ENCODE assay signal across 17 cellular contexts in genomic region chr2:45712538-45712937, GRCh38.
A peak's percentile ranks its signal among the peaks of the same experiment; 100 is the strongest.
DNase-seq lines count a peak whose midpoint lies in the region; TF ChIP-seq lines count a peak whose summit lies in the region.
"Had no signal": no experiment of that assay in that cellular context is flagged by ENCODE, and none has a peak within 500 bp of the region (broad histone marks: within the 10 kb centered on the region; RNA-seq: fewer than 3 reads in every experiment).

No MANE protein-coding gene starts in this region.

- 0 out of 2 replicates have a peak, but pooled peaks cover 4% of the 10 kb centered on the region for H4K20me1 ChIP-seq in SK-N-SH (ENCODE audit: insufficient read depth)

- peak; percentile 61 for TF ChIP-seq RAD21 in SK-N-SH (IDR thresholded peaks at IDR 0.05; ENCODE audit: low read length)

- DNase-seq in BE2C, result no peak
- no peak for DNase-seq in GM13977 (ENCODE audit: low spot score)
- DNase-seq in SK-N-SH, result no peak
- no peak for DNase-seq in glutamatergic neuron
- DNase-seq in ascending aorta (ENCODE audit: low spot score in 2 of 2), result no peak
- DNase-seq in midbrain (lab: John Stamatoyannopoulos, UW), result no peak
- DNase-seq in NCI-H146 (lab: John Stamatoyannopoulos, UW), result no peak
- DNase-seq in left ventricle myocardium inferior, result no peak
- DNase-seq: COR-L47; effector memory CD8-positive, alpha-beta T cell; left cardiac atrium; MV-4-11; NCI-H2081 treated with DMSO at 0.1 percent for 48 hours; NK-92 treated with Interleukin-12 subunit alpha and Interleukin-12 subunit beta, amount 100 ng/mL, for 24 hours; SHP77; T-helper 2 cell had no signal

- H3K9me3 ChIP-seq in BE2C (no peaks in the 10 kb centered on the region), SK-N-SH (no peaks in the 10 kb centered on the region), ascending aorta (no peaks in the 10 kb centered on the region), left ventricle myocardium inferior (replicated peaks) (no peaks in the 10 kb centered on the region)

- TF ChIP-seq EP300 in SK-N-SH (IDR thresholded peaks at IDR 0.05; ENCODE audit: borderline replicate concordance in 1 of 2, low read depth in 1 of 2, low read length in 1 of 2), result no peak

- H3K27me3 ChIP-seq in BE2C, result no peaks in the 10 kb centered on the region
- no peaks in the 10 kb centered on the region for H3K27me3 ChIP-seq in SK-N-SH (ENCODE audit: insufficient read depth)
- H3K27me3 ChIP-seq in ascending aorta, result no peaks in the 10 kb centered on the region
- H3K27me3 ChIP-seq in left ventricle myocardium inferior (ENCODE audit: low read depth), result no peaks in the 10 kb centered on the region

- H3K4me3 Mint-ChIP-seq in glutamatergic neuron (ENCODE audit: unreplicated experiment), result no peak overlapping the region
- H3K4me3 Mint-ChIP-seq: activated T-helper 17 cell treated with anti-CD3 and anti-CD28 coated beads, Interleukin-2, amount 50 U/mL, for 72 hours; effector memory CD8-positive, alpha-beta T cell had no signal

- no peaks in the 10 kb centered on the region for H3F3A ChIP-seq in SK-N-SH (replicated peaks; ENCODE audit: insufficient read depth)

- TF ChIP-seq CTCF in BE2C (IDR thresholded peaks at IDR 0.05; ENCODE audit: low read depth, low read length) (peak; percentile 37), GM13977 (IDR thresholded peaks at IDR 0.05; ENCODE audit: extremely low read depth, insufficient read depth, missing control alignments) (peak; percentile 2), SK-N-SH (IDR thresholded peaks at IDR 0.05) (no peak), glutamatergic neuron (IDR thresholded peaks at IDR 0.05; ENCODE audit: partially characterized antibody, unreplicated experiment) (no peak), ascending aorta (IDR thresholded peaks at IDR 0.05) (no peak), left ventricle myocardium inferior (IDR thresholded peaks at IDR 0.05; ENCODE audit: borderline replicate concordance) (no peak)

- peaks cover 13% of the 10 kb centered on the region for H3K36me3 Mint-ChIP-seq in glutamatergic neuron (ENCODE audit: unreplicated experiment)

- peaks cover 7% of the 10 kb centered on the region for H3K9me3 Mint-ChIP-seq in glutamatergic neuron (ENCODE audit: unreplicated experiment)
- H3K9me3 Mint-ChIP-seq: effector memory CD8-positive, alpha-beta T cell had no signal

- H3K36me3 ChIP-seq in BE2C (peaks cover 16% of the 10 kb centered on the region), SK-N-SH (replicated peaks in 1 of 2; ENCODE audit: control insufficient read depth in 1 of 2, insufficient read depth in 2 of 2, low read length in 1 of 2) (no peaks in the 10 kb centered on the region), ascending aorta (no peaks in the 10 kb centered on the region), left ventricle myocardium inferior (peaks cover 7% of the 10 kb centered on the region)

- no peaks in the 10 kb centered on the region for H3K4me1 ChIP-seq in BE2C
- H3K4me1 ChIP-seq in SK-N-SH (ENCODE audit: control insufficient read depth in 1 of 2, insufficient read depth in 2 of 2, low read depth in 1 of 2, low read length in 1 of 2), result peaks cover 0 to 17% of the 10 kb centered on the region in 2 experiments; a peak in 1 of 4 replicates
- H3K4me1 ChIP-seq in ascending aorta, result no peaks in the 10 kb centered on the region
- peaks cover 26% of the 10 kb centered on the region for H3K4me1 ChIP-seq in left ventricle myocardium inferior

- H3K4me1 Mint-ChIP-seq in glutamatergic neuron (ENCODE audit: low read depth, unreplicated experiment), result peaks cover 23% of the 10 kb centered on the region
- H3K4me1 Mint-ChIP-seq: activated T-helper 17 cell treated with anti-CD3 and anti-CD28 coated beads, Interleukin-2, amount 50 U/mL, for 72 hours had no signal

- H3K27ac Mint-ChIP-seq in glutamatergic neuron (ENCODE audit: unreplicated experiment), result peak overlapping the region; percentile 74
- H3K27ac Mint-ChIP-seq: activated T-helper 17 cell treated with anti-CD3 and anti-CD28 coated beads, Interleukin-2, amount 50 U/mL, for 72 hours; effector memory CD8-positive, alpha-beta T cell had no signal

- H3K4me3 ChIP-seq in BE2C (ENCODE audit: low read depth, low read length) (no peak overlapping the region), SK-N-SH (ENCODE audit: low read depth in 2 of 2, low read length in 1 of 2) (no peak overlapping the region), ascending aorta (no peak overlapping the region), left ventricle myocardium inferior (no peak overlapping the region)

- in situ Hi-C loops in GM13977 (cut with MboI; ENCODE audit: low pct_unique_long_range_greater_than_20kb, low sequenced_read_pairs, unreplicated experiment), result no loop called here

- H3K27me3 Mint-ChIP-seq in glutamatergic neuron (ENCODE audit: unreplicated experiment), result peaks cover 7% of the 10 kb centered on the region
- H3K27me3 Mint-ChIP-seq: activated T-helper 17 cell treated with anti-CD3 and anti-CD28 coated beads, Interleukin-2, amount 50 U/mL, for 72 hours; effector memory CD8-positive, alpha-beta T cell had no signal

- POLR2A ChIA-PET in SK-N-SH (lab: Yijun Ruan, JAX), result interaction anchor here (1.1 kb wide), 1 partner anchor 59 kb away, joined by 3 read pairs; no protein-coding TSS in a partner anchor

- WGBS in SK-N-SH (ENCODE audit: low lambda C conversion rate), result 92% methylated on average over 4 of the region's 4 CpGs

- no peak overlapping the region for H3K9ac ChIP-seq in SK-N-SH

- H3K27ac ChIP-seq in SK-N-SH (ENCODE audit: low read depth in 2 of 2, low read length in 1 of 2), result no peak overlapping the region
- H3K27ac ChIP-seq in ascending aorta, result no peak overlapping the region
- no peak overlapping the region for H3K27ac ChIP-seq in left ventricle myocardium inferior (replicated peaks)

- no peak overlapping the region for H3K4me2 ChIP-seq in SK-N-SH

- H3K9me2 ChIP-seq in SK-N-SH, result no peaks in the 10 kb centered on the region

- H2AFZ ChIP-seq in SK-N-SH (ENCODE audit: low read depth), result no peak overlapping the region

- no peaks in the 10 kb centered on the region for H3K79me2 ChIP-seq in SK-N-SH (ENCODE audit: insufficient read depth)

- CTCF ChIA-PET in SK-N-SH (lab: Yijun Ruan, JAX), result interaction anchor here (0.9 to 1.7 kb wide), 5 partner anchors 9 to 66 kb away, joined by 3 to 5 read pairs (median 4); no protein-coding TSS in a partner anchor

- intact Hi-C loops in ascending aorta (cut with DNase I) (no loop called here), left ventricle myocardium inferior (cut with micrococcal nuclease) (no loop called here)

TF ChIP-seq in SK-N-SH, 30 proteins besides CTCF, POLR2A, EP300 and RAD21:
- no peak for TF ChIP-seq USF1 (IDR thresholded peaks at IDR 0.05; ENCODE audit: borderline replicate concordance, low read depth)
- TF ChIP-seq SMC3 (IDR thresholded peaks at IDR 0.05; ENCODE audit: low read depth, low read length), result peak; percentile 37; the same call in 1 of the 2 replicates
- no peak for TF ChIP-seq CHD2 (IDR thresholded peaks at IDR 0.05; ENCODE audit: low read length, partially characterized antibody)
- no peak for TF ChIP-seq RFX5 (IDR thresholded peaks at IDR 0.05; ENCODE audit: low read length)
- TF ChIP-seq FOXJ3 (CRISPR knock-in tag; IDR thresholded peaks at IDR 0.05), result no peak

Comparison
In these comparisons a context has a peak if more than half of its experiments do, and no peak if none do; other contexts are left out.
1. CTCF ChIP-seq: peak in BE2C (single experiment) and GM13977 (single experiment); none in SK-N-SH (single experiment), glutamatergic neuron (single experiment), ascending aorta (0 of 3) and left ventricle myocardium inferior (single experiment).